Comparison of ENCODE assay signal across 15 cellular contexts in genomic region chr5:78546597-78546996, GRCh38.
DNase-seq lines count a peak whose midpoint lies in the region; ATAC-seq, FAIRE-seq and TF ChIP-seq lines count a peak whose summit lies in the region.
"Had no signal": no experiment of that assay in that cellular context is flagged by ENCODE, and none has a peak within 500 bp of the region (broad histone marks: within the 10 kb centered on the region; RNA-seq: fewer than 3 reads in every experiment).

No MANE protein-coding gene starts in this region.

- no peak for TF ChIP-seq CTCF in choroid plexus epithelial cell (conservative IDR thresholded peaks at IDR 0.05; ENCODE audit: low read depth, low read length)
- TF ChIP-seq CTCF in lower lobe of right lung (IDR thresholded peaks at IDR 0.05) = no peak
- no peak for TF ChIP-seq CTCF in suprapubic skin (IDR thresholded peaks at IDR 0.05)

- ATAC-seq in lower lobe of right lung = no peak
- no peak for ATAC-seq in GM18520 (IDR thresholded peaks at IDR 0.05; ENCODE audit: unreplicated experiment)

- DNase-seq in GM19239 (ENCODE audit: insufficient read length, low spot score) (no peak), choroid plexus epithelial cell (ENCODE audit: low read depth) (peak; percentile 50), lower lobe of right lung (no peak), suprapubic skin (ENCODE audit: low spot score in 2 of 2) (no peak), NCI-H146 (lab: John Stamatoyannopoulos, UW) (no peak), GF-D8 (lab: John Stamatoyannopoulos, UW) (no peak)
- no peak for DNase-seq in activated CD8-positive, alpha-beta memory T cell treated with anti-CD3 and anti-CD28 coated beads, Interleukin-2, amount 50 U/mL, for 4 hours
- DNase-seq: activated CD4-positive, alpha-beta T cell treated with anti-CD3 and anti-CD28 coated beads, Interleukin-2, amount 50 U/mL, for 4 hours; amygdala; Calu3; mesendoderm; NCI-H1436 treated with DMSO at 0.1 percent for 48 hours; SK-N-SH had no signal

- H3K9me3 ChIP-seq in lower lobe of right lung (no peaks in the 10 kb centered on the region), suprapubic skin (no peaks in the 10 kb centered on the region)
- H3K9me3 ChIP-seq: SK-N-SH had no signal

- H3K36me3 ChIP-seq in lower lobe of right lung (no peaks in the 10 kb centered on the region), suprapubic skin (no peaks in the 10 kb centered on the region)

- intact Hi-C loops in lower lobe of right lung (cut with DNase I) = no loop called here

- WGBS in suprapubic skin = 81% methylated on average over 4 of the region's 4 CpGs

- H3K27me3 ChIP-seq in lower lobe of right lung (ENCODE audit: low read depth) = no peaks in the 10 kb centered on the region
- H3K27me3 ChIP-seq in suprapubic skin = no peaks in the 10 kb centered on the region

- TF ChIP-seq POLR2A in suprapubic skin (IDR thresholded peaks at IDR 0.05) = no peak

- peak overlapping the region; percentile 34 for H3K27ac ChIP-seq in lower lobe of right lung
- H3K27ac ChIP-seq in suprapubic skin = peak overlapping the region; percentile 84

- peak; percentile 52 for FAIRE-seq in GM19239 (lab: Jason Lieb, UNC)
- FAIRE-seq: G401.6 had no signal

- no peak for TF ChIP-seq EP300 in suprapubic skin (IDR thresholded peaks at IDR 0.05)

- H3K4me3 ChIP-seq in choroid plexus epithelial cell (ENCODE audit: low read depth, low read length) (no peak overlapping the region), lower lobe of right lung (no peak overlapping the region), suprapubic skin (no peak overlapping the region)

- H3K4me1 ChIP-seq in lower lobe of right lung = peaks cover 31% of the 10 kb centered on the region
- H3K4me1 ChIP-seq in suprapubic skin = peaks cover 28% of the 10 kb centered on the region
